ENCODE assay signal across 8 cellular contexts in the genomic region with DNA sequence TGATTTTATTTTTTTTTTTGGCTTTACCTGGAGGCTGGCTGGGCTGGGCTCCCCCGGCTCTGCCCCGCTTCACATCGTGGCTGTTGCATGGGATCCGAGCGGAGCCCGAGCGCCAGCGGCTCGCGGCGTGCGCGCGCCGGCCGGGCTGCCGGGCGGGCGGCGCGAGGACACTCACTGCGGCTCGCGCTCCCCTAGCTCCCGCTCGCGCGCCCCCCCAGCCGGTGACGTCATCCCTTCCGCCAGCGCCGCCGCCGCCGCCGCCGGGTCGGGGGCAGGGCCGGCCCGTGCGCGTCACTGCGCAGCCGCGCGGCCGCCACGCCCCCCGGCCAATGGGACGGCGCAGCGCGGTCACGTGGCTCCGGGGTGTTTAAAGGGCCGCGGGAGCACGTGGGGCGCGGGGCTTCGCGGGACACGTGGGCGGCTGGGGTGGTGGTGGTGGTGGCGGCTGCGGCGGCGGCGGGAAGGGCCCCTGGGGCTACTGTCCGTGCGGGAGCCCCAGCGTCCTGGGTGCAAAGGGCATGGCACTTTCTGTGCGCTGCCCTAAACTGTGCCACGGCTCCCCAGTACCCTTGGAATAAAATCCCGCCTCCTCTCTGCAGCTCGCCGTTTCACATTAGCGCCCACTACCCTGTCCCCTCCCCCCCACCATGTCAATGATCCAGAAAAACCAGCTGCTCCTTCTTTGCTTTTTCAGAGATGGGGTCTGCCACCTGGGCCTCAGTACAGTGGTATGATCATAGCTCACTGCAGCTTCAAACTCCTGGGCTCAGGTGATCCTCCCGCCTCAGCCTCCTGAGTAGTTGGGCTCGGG. TPM values are rescaled to one million over a fixed set of nuclear protein-coding genes. Genes with fewer than 3 reads are reported as not detected.
DNase-seq lines count a peak whose midpoint lies in the region; ATAC-seq and TF ChIP-seq lines count a peak whose summit lies in the region.

A gene (minus strand): TSS at position 176 of the 811 bp plus-strand sequence. CDS start 54,672 bp downstream, outside the sequence.

- no peak for TF ChIP-seq CTCF in HCT116 (IDR thresholded peaks at IDR 0.05 in 2 of 3, conservative IDR thresholded peaks at IDR 0.05 in 1 of 3; ENCODE audit: borderline replicate concordance in 1 of 3, insufficient read depth in 1 of 3, low read depth in 2 of 3, low read length in 2 of 3)

- BruUV-seq in HCT116 (replicated peaks; lab: Mats Ljungman, UMichigan): no TSS peak

- TF ChIP-seq POLR2A in HCT116 (IDR thresholded peaks at IDR 0.05; ENCODE audit: borderline replicate concordance, extremely low read depth, insufficient read depth, insufficient read length): no peak

- H3K9me2 ChIP-seq in HCT116 (ENCODE audit: insufficient read depth): no peaks in the 10 kb centered on the region

- peak; percentile 90 for DNase-seq in Ammon's horn (ENCODE audit: low spot score)
- peak; percentile 32 for DNase-seq in HCT116 (ENCODE audit: low read depth, low spot score)
- peak; percentile 87 for DNase-seq in NCI-H69 (lab: John Stamatoyannopoulos, UW)
- peak; percentile 43 for DNase-seq in activated T-cell treated with anti-CD3 and anti-CD28 coated beads for 1 hour (ENCODE audit: low read depth)
- peak; percentile 83 for DNase-seq in epidermal melanocyte (ENCODE audit: insufficient read length, low spot score)
- peak; percentile 84 for DNase-seq in midbrain (lab: John Stamatoyannopoulos, UW)
- DNase-seq in stimulated activated CD8-positive, alpha-beta memory T cell treated with anti-CD3 and anti-CD28 coated beads, Interleukin-15, amount 100 ng/mL, for 24 hours (ENCODE audit: low read depth): peak; percentile 50

- H3K9ac ChIP-seq in HCT116 (ENCODE audit: low read length): peak within 1 kb of the TSS; percentile 71

- H3K4me3 ChIP-seq in HCT116 (replicated peaks in 1 of 2; ENCODE audit: low read depth in 1 of 2, low read length in 2 of 2): peak within 1 kb of the TSS; percentile 51 to 62

- no peak within 1 kb of the TSS for H2AFZ ChIP-seq in HCT116 (ENCODE audit: low read depth, low read length, poor library complexity, severe bottlenecking)

- peak; percentile 78 for ATAC-seq in HCT116
- ATAC-seq in GM18858 (IDR thresholded peaks at IDR 0.05; ENCODE audit: unreplicated experiment): no peak

- H3K36me3 ChIP-seq in HCT116 (ENCODE audit: control insufficient read depth in 1 of 2, insufficient read depth in 2 of 2, low read length in 2 of 2): no peaks in the 10 kb centered on the region

- H3K4me1 ChIP-seq in HCT116 (ENCODE audit: control insufficient read depth in 1 of 2, insufficient read depth in 2 of 2, low read length in 2 of 2): peaks cover 3 to 16% of the 10 kb centered on the region in 2 experiments

- H4K20me1 ChIP-seq in HCT116 (ENCODE audit: insufficient read depth): no peaks in the 10 kb centered on the region

- no peaks in the 10 kb centered on the region for H3K9me3 ChIP-seq in HCT116 (ENCODE audit: control insufficient read depth in 1 of 2, insufficient read depth in 1 of 2, low read depth in 1 of 2, low read length in 2 of 2)

- intact Hi-C loops in HCT116 (cut with micrococcal nuclease): no loop called here

- H3K4me2 ChIP-seq in HCT116 (ENCODE audit: low read length): peak within 1 kb of the TSS; percentile 72

- H3K27ac ChIP-seq in HCT116 (ENCODE audit: low read depth, low read length): peak within 1 kb of the TSS; percentile 69

- CTCF ChIA-PET in HCT116 (lab: Charles Lee): interaction anchor here (0.7 kb wide), 1 partner anchor 549 kb away, joined by 3 read pairs; a partner anchor contains a TSS

- TF ChIP-seq RAD21 in HCT116 (IDR thresholded peaks at IDR 0.05; ENCODE audit: low read depth): no peak

- RAD21 ChIA-PET in HCT116 (lab: Charles Lee; ENCODE audit: low non-redundant PET in 1 of 2, low total read pairs in 2 of 2, uncharacterized antibody in 2 of 2, unreplicated experiment in 2 of 2): interaction anchor here in 1 of 2 experiments (0.7 kb wide), 1 partner anchor 76 kb away, joined by 3 read pairs; no protein-coding TSS in a partner anchor

- peaks cover 14% of the 10 kb centered on the region; the same call in 1 of the 2 replicates for H3K79me2 ChIP-seq in HCT116 (ENCODE audit: insufficient read depth, low read length)

- POLR2A ChIA-PET in HCT116 (lab: Charles Lee): no interaction called here

- peaks cover 3% of the 10 kb centered on the region; the same call in 1 of the 2 replicates for H3K27me3 ChIP-seq in HCT116 (ENCODE audit: insufficient read depth, low read length)

TF ChIP-seq in HCT116, 20 proteins besides CTCF, POLR2A, EP300 and RAD21:
- TF ChIP-seq TCF7L2 (IDR thresholded peaks at IDR 0.05; ENCODE audit: borderline replicate concordance, extremely low read depth, insufficient read depth, insufficient read length): peak; percentile 79
- TF ChIP-seq ELF1 (IDR thresholded peaks at IDR 0.05; ENCODE audit: borderline replicate concordance, low read depth): no peak
- TF ChIP-seq, protein P1, sequence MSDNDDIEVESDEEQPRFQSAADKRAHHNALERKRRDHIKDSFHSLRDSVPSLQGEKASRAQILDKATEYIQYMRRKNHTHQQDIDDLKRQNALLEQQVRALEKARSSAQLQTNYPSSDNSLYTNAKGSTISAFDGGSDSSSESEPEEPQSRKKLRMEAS (IDR thresholded peaks at IDR 0.05): peak; percentile 99
- peak; percentile 95 for TF ChIP-seq CBX3 (IDR thresholded peaks at IDR 0.05; ENCODE audit: low read depth)

RNA-seq across cellular contexts. Expression of the gene that starts here (rescaled TPM):
- total RNA-seq in HCT116 (2021; ENCODE audit: unreplicated experiment): 123 TPM
- polyA plus RNA-seq in HCT116 (2012): 54.1 and 59.0 TPM in 2 replicates

Comparison
In these comparisons a context has a peak if more than half of its experiments do, and no peak if none do; other contexts are left out.
1. DNase-seq: peak in every context shown above with its lines; median percentile 90 in Ammon's horn; 87 in NCI-H69; 84 in midbrain; 83 in epidermal melanocyte; 50 in stimulated activated CD8-positive, alpha-beta memory T cell treated with anti-CD3 and anti-CD28 coated beads, Interleukin-15, amount 100 ng/mL, for 24 hours; 43 in activated T-cell treated with anti-CD3 and anti-CD28 coated beads for 1 hour; 32 in HCT116.